12 cellular contexts compared by ENCODE assay signal in genomic region chr3:158102660-158103085, GRCh38. TPM values are rescaled to one million over a fixed set of nuclear protein-coding genes. Genes with fewer than 3 reads are reported as not detected.
DNase-seq lines count a peak whose midpoint lies in the region; ATAC-seq and TF ChIP-seq lines count a peak whose summit lies in the region.
"Had no signal": no experiment of that assay in that cellular context is flagged by ENCODE, and none has a peak within 500 bp of the region (broad histone marks: within the 10 kb centered on the region; RNA-seq: fewer than 3 reads in every experiment).

No MANE protein-coding gene starts in this region.

- TF ChIP-seq EP300 in suprapubic skin (IDR thresholded peaks at IDR 0.05), result no peak

- DNase-seq in heart right ventricle (no peak), left ventricle myocardium superior (no peak), suprapubic skin (ENCODE audit: low spot score in 2 of 2) (no peak), NCI-H1694 treated with DMSO at 0.1 percent for 48 hours (lab: John Stamatoyannopoulos, UW) (no peak), NCI-H2196 treated with DMSO at 0.1 percent for 48 hours (lab: John Stamatoyannopoulos, UW; ENCODE audit: unreplicated experiment) (no peak)
- DNase-seq in activated T-helper 2 cell treated with anti-CD3 and anti-CD28 coated beads, Interferon-gamma antibody, Interleukin-2, Interleukin-4, amounts not matched to agents 10 μg/mL and 5 μg/mL and 100 μg/mL, durations not matched to agents 14 hours and 24 hours and 36 hours (ENCODE audit: low spot score), result no peak
- DNase-seq: gastrocnemius medialis had no signal

- H3K36me3 ChIP-seq in heart right ventricle, result peaks cover 0 to 7% (median 0%) of the 10 kb centered on the region in 9 donors
- no peaks in the 10 kb centered on the region for H3K36me3 ChIP-seq in iPS-20b (ENCODE audit: insufficient read depth, low read depth, low read length)
- peaks cover 5% of the 10 kb centered on the region for H3K36me3 ChIP-seq in suprapubic skin
- H3K36me3 ChIP-seq: BLaER1 treated with 17β-estradiol and CSF1 and Interleukin-3, amounts not matched to agents 10 nM and 100 nM; gastrocnemius medialis had no signal

- H3K4me1 ChIP-seq in heart right ventricle (peaks cover 5 to 58% (median 35%) of the 10 kb centered on the region in 9 donors), iPS-20b (ENCODE audit: insufficient read depth, low read length) (peaks cover 23% of the 10 kb centered on the region), suprapubic skin (peaks cover 54% of the 10 kb centered on the region)

- intact Hi-C loops in heart right ventricle (cut with DNase I), result no loop called here
- intact Hi-C loops in left ventricle myocardium superior (cut with micrococcal nuclease), result no loop called here
- intact Hi-C loops in activated T-helper 2 cell treated with anti-CD3 and anti-CD28 coated beads, Interferon-gamma antibody, Interleukin-2, Interleukin-4, amounts not matched to agents 10 μg/mL and 5 μg/mL and 100 μg/mL, durations not matched to agents 14 hours and 24 hours and 36 hours (cut with micrococcal nuclease), result loop anchor here (5.0 kb wide), 2 partner anchors 485 to 665 kb away; partner anchors contain the start of gene PTX3

- H3K27me3 Mint-ChIP-seq in activated T-helper 2 cell treated with anti-CD3 and anti-CD28 coated beads, Interferon-gamma antibody, Interleukin-2, Interleukin-4, amounts not matched to agents 10 μg/mL and 5 μg/mL and 100 μg/mL, durations not matched to agents 14 hours and 24 hours and 36 hours (ENCODE audit: low read depth), result peaks cover 90% of the 10 kb centered on the region

- H3K4me3 Mint-ChIP-seq in activated T-helper 2 cell treated with anti-CD3 and anti-CD28 coated beads, Interferon-gamma antibody, Interleukin-2, Interleukin-4, amounts not matched to agents 10 μg/mL and 5 μg/mL and 100 μg/mL, durations not matched to agents 14 hours and 24 hours and 36 hours (ENCODE audit: low read depth), result peak overlapping the region; percentile 13

- H3K4me3 ChIP-seq in heart right ventricle (peak overlapping the region in 6 of 10 donors; percentile 17 to 46 (median 42)), iPS-20b (ENCODE audit: low read length) (peak overlapping the region; percentile 63), suprapubic skin (peak overlapping the region; percentile 55)
- H3K4me3 ChIP-seq: lung had no signal

- TF ChIP-seq CTCF in heart right ventricle (IDR thresholded peaks at IDR 0.05) (no peak), suprapubic skin (IDR thresholded peaks at IDR 0.05) (no peak)

- H3K9ac ChIP-seq in iPS-20b (ENCODE audit: low read depth, low read length), result no peak overlapping the region
- H3K9ac ChIP-seq: BLaER1 treated with 17β-estradiol and CSF1 and Interleukin-3, amounts not matched to agents 10 nM and 100 nM had no signal

- H3K4me1 Mint-ChIP-seq in activated T-helper 2 cell treated with anti-CD3 and anti-CD28 coated beads, Interferon-gamma antibody, Interleukin-2, Interleukin-4, amounts not matched to agents 10 μg/mL and 5 μg/mL and 100 μg/mL, durations not matched to agents 14 hours and 24 hours and 36 hours (ENCODE audit: low read depth), result peaks cover 34% of the 10 kb centered on the region

- TF ChIP-seq POLR2A in suprapubic skin (IDR thresholded peaks at IDR 0.05), result no peak

- H3K9me3 ChIP-seq in heart right ventricle, result no peaks in the 10 kb centered on the region
- no peaks in the 10 kb centered on the region; the same call in 1 of the 2 replicates for H3K9me3 ChIP-seq in iPS-20b (ENCODE audit: insufficient read depth, low read depth, low read length)
- no peaks in the 10 kb centered on the region for H3K9me3 ChIP-seq in suprapubic skin
- H3K9me3 ChIP-seq: gastrocnemius medialis had no signal

- WGBS in heart right ventricle, 2 donors, result 12 to 14% methylated on average over 25 of the region's 25 CpGs
- whole genome bisulfite sequencing in suprapubic skin, result 37% methylated on average over 23 of the region's 25 CpGs

- no peak overlapping the region for H3K27ac ChIP-seq in heart right ventricle
- H3K27ac ChIP-seq in iPS-20b (ENCODE audit: low read length), result no peak overlapping the region
- H3K27ac ChIP-seq in suprapubic skin, result no peak overlapping the region
- H3K27ac ChIP-seq: BLaER1 treated with 17β-estradiol and CSF1 and Interleukin-3, amounts not matched to agents 10 nM and 100 nM; gastrocnemius medialis had no signal

- no peak overlapping the region for H3K27ac Mint-ChIP-seq in activated T-helper 2 cell treated with anti-CD3 and anti-CD28 coated beads, Interferon-gamma antibody, Interleukin-2, Interleukin-4, amounts not matched to agents 10 μg/mL and 5 μg/mL and 100 μg/mL, durations not matched to agents 14 hours and 24 hours and 36 hours

- H3K36me3 Mint-ChIP-seq in activated T-helper 2 cell treated with anti-CD3 and anti-CD28 coated beads, Interferon-gamma antibody, Interleukin-2, Interleukin-4, amounts not matched to agents 10 μg/mL and 5 μg/mL and 100 μg/mL, durations not matched to agents 14 hours and 24 hours and 36 hours (ENCODE audit: low read depth), result peaks cover 3% of the 10 kb centered on the region

- ATAC-seq in heart right ventricle (no peak), left ventricle myocardium superior (no peak), HG03280 (IDR thresholded peaks at IDR 0.05; ENCODE audit: unreplicated experiment) (no peak)
- ATAC-seq: gastrocnemius medialis, Panc1 had no signal

- H3K27me3 ChIP-seq in heart right ventricle (peaks cover 49 to 100% (median 98%) of the 10 kb centered on the region in 7 donors), iPS-20b (ENCODE audit: insufficient read depth, low read length) (peaks cover 100% of the 10 kb centered on the region), suprapubic skin (peaks cover 100% of the 10 kb centered on the region)

- no peaks in the 10 kb centered on the region for H3K9me3 Mint-ChIP-seq in activated T-helper 2 cell treated with anti-CD3 and anti-CD28 coated beads, Interferon-gamma antibody, Interleukin-2, Interleukin-4, amounts not matched to agents 10 μg/mL and 5 μg/mL and 100 μg/mL, durations not matched to agents 14 hours and 24 hours and 36 hours

RNA-seq across cellular contexts. Expression of gene SHOX2, which starts 3.5 kb away (rescaled TPM):
- total RNA-seq in heart right ventricle (under 1 TPM in 7 of 10 donors, not detected in 3; 0.28 to 1.00 (median 0.49) TPM), left ventricle myocardium superior (0.87 TPM), suprapubic skin (1 to 10 TPM in 1 of 4 donors, under 1 TPM in 3; 0.52 to 2.6 (median 0.62) TPM)
- polyA plus RNA-seq in heart right ventricle, result under 1 TPM; 0.14 to 0.22 TPM
- not detected in 2 replicates for total RNA-seq in activated T-helper 2 cell treated with anti-CD3 and anti-CD28 coated beads, Interferon-gamma antibody, Interleukin-2, Interleukin-4, amounts not matched to agents 10 μg/mL and 5 μg/mL and 100 μg/mL, durations not matched to agents 14 hours and 24 hours and 36 hours

RNA-seq across cellular contexts. Expression of gene RSRC1, which starts 7.2 kb away (rescaled TPM):
- total RNA-seq in heart right ventricle (10 to 100 TPM; 19.8 to 27.6 (median 21.9) TPM), left ventricle myocardium superior (20.6 TPM), suprapubic skin (10 to 100 TPM; 20.4 to 33.2 (median 30.4) TPM)
- 10 to 100 TPM; 12.6 to 13.8 TPM for polyA plus RNA-seq in heart right ventricle
- 46.5 and 46.9 TPM in 2 replicates for total RNA-seq in activated T-helper 2 cell treated with anti-CD3 and anti-CD28 coated beads, Interferon-gamma antibody, Interleukin-2, Interleukin-4, amounts not matched to agents 10 μg/mL and 5 μg/mL and 100 μg/mL, durations not matched to agents 14 hours and 24 hours and 36 hours
